In the genomic region with DNA sequence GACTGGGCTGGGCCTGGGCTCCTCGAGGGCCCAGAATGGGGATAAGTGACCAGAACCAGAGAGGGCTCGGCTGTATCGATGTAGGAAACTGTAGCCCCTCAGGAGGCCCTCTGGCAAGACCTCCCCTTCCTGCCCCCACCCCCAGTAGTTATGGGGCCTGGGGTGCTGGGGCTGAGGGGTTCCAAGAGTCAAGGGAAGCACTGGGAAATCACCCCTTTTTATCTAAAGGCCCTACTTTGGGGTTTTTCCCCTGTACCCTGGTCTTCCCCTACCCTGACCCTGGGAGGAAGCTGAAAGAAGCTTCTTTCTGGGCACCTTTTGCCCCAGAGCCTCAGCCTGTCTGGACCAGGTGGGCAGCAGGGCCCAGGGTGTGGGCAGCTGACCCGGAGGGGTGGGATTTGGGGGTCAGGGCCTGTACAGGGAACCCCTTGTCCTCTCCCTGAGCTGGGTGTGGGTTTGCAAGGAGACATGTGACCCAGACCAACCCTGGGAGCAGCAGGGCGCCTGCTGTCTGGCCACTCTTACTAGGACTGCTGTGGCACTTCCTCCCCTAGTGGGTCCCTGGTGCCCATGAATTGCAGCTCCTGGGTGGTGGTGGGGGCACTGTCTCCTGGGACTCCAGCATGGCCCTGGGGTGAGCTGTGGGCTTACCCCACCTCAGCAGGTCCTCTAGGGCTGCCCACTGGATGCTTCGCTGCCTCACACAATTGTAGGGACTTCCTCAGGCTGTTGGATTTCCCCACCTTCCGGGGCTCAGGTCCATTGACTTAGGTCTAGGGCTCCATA, we compare ENCODE assay signal across 1 cellular context.
TF ChIP-seq lines count a peak whose summit lies in the region.

No MANE protein-coding gene starts in this region.

TF ChIP-seq in HCT116, 20 proteins besides CTCF, POLR2A, EP300 and RAD21 (continued from another document):
- TF ChIP-seq, protein P1, sequence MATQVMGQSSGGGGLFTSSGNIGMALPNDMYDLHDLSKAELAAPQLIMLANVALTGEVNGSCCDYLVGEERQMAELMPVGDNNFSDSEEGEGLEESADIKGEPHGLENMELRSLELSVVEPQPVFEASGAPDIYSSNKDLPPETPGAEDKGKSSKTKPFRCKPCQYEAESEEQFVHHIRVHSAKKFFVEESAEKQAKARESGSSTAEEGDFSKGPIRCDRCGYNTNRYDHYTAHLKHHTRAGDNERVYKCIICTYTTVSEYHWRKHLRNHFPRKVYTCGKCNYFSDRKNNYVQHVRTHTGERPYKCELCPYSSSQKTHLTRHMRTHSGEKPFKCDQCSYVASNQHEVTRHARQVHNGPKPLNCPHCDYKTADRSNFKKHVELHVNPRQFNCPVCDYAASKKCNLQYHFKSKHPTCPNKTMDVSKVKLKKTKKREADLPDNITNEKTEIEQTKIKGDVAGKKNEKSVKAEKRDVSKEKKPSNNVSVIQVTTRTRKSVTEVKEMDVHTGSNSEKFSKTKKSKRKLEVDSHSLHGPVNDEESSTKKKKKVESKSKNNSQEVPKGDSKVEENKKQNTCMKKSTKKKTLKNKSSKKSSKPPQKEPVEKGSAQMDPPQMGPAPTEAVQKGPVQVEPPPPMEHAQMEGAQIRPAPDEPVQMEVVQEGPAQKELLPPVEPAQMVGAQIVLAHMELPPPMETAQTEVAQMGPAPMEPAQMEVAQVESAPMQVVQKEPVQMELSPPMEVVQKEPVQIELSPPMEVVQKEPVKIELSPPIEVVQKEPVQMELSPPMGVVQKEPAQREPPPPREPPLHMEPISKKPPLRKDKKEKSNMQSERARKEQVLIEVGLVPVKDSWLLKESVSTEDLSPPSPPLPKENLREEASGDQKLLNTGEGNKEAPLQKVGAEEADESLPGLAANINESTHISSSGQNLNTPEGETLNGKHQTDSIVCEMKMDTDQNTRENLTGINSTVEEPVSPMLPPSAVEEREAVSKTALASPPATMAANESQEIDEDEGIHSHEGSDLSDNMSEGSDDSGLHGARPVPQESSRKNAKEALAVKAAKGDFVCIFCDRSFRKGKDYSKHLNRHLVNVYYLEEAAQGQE (IDR thresholded peaks at IDR 0.05; ENCODE audit: low read depth): no peak
- TF ChIP-seq EZH2phosphoT487 (IDR thresholded peaks at IDR 0.05; ENCODE audit: borderline replicate concordance): no peak
- TF ChIP-seq, protein P2, sequence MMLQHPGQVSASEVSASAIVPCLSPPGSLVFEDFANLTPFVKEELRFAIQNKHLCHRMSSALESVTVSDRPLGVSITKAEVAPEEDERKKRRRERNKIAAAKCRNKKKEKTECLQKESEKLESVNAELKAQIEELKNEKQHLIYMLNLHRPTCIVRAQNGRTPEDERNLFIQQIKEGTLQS (IDR thresholded peaks at IDR 0.05): no peak
- no peak for TF ChIP-seq EGR1 (IDR thresholded peaks at IDR 0.05; ENCODE audit: low read depth)
- TF ChIP-seq POLR2AphosphoS5 (IDR thresholded peaks at IDR 0.05; ENCODE audit: low read depth, low read length): no peak
- no peak for TF ChIP-seq FOSL1 (IDR thresholded peaks at IDR 0.05; ENCODE audit: low read depth)
- no peak for TF ChIP-seq CEBPB (IDR thresholded peaks at IDR 0.05; ENCODE audit: low read depth)
- no peak for TF ChIP-seq JUND (IDR thresholded peaks at IDR 0.05)
- no peak for TF ChIP-seq ZFX (IDR thresholded peaks at IDR 0.05)
- TF ChIP-seq SIN3A (IDR thresholded peaks at IDR 0.05; ENCODE audit: low read depth): no peak
- no peak for TF ChIP-seq ELF1 (IDR thresholded peaks at IDR 0.05; ENCODE audit: borderline replicate concordance, low read depth)
